In genomic region chr14:32635103-32635719, GRCh38 we compare ENCODE assay signal across 10 cellular contexts.
DNase-seq lines count a peak whose midpoint lies in the region; ATAC-seq, FAIRE-seq and TF ChIP-seq lines count a peak whose summit lies in the region.
"Had no signal": no experiment of that assay in that cellular context is flagged by ENCODE, and none has a peak within 500 bp of the region (broad histone marks: within the 10 kb centered on the region; RNA-seq: fewer than 3 reads in every experiment).

No MANE protein-coding gene starts in this region.

- peak; percentile 100 for FAIRE-seq in A204.1 (lab: Jason Lieb, UNC)

- ATAC-seq in HG02588 (IDR thresholded peaks at IDR 0.05; ENCODE audit: unreplicated experiment) = no peak
- ATAC-seq: activated CD8-positive, alpha-beta T cell treated with anti-CD3 and anti-CD28 coated beads for 36 hours had no signal

- peak; percentile 48 for DNase-seq in H4 (ENCODE audit: low spot score)
- peak; percentile 37 for DNase-seq in astrocyte of the cerebellum (ENCODE audit: low read depth)
- peak; percentile 39 for DNase-seq in inferior parietal cortex (ENCODE audit: extremely low spot score)
- no peak for DNase-seq in GM19240 (ENCODE audit: insufficient read length, low spot score)
- DNase-seq in cerebellum (ENCODE audit: low spot score) = no peak
- no peak for DNase-seq in stimulated activated naive CD4-positive, alpha-beta T cell (lab: John Stamatoyannopoulos, UW)
- DNase-seq: activated CD8-positive, alpha-beta T cell treated with anti-CD3 and anti-CD28 coated beads for 36 hours; CD4-positive, CD25-positive, alpha-beta regulatory T cell had no signal

- no peak for TF ChIP-seq CTCF in astrocyte of the cerebellum (IDR thresholded peaks at IDR 0.05; ENCODE audit: low read depth, low read length, missing control alignments)

- in situ Hi-C loops in astrocyte of the cerebellum (cut with HindIII; ENCODE audit: low sequenced_read_pairs) = no loop called here

- H3K4me3 ChIP-seq in astrocyte of the cerebellum (ENCODE audit: low read depth, low read length) = no peak overlapping the region

Comparison
In these comparisons a context has a peak if more than half of its experiments do, and no peak if none do; other contexts are left out.
1. DNase-seq: peak in H4 (single experiment), astrocyte of the cerebellum (single experiment) and inferior parietal cortex (single experiment); none in GM19240 (single experiment), cerebellum (single experiment) and stimulated activated naive CD4-positive, alpha-beta T cell (0 of 6).